In the genomic region with DNA sequence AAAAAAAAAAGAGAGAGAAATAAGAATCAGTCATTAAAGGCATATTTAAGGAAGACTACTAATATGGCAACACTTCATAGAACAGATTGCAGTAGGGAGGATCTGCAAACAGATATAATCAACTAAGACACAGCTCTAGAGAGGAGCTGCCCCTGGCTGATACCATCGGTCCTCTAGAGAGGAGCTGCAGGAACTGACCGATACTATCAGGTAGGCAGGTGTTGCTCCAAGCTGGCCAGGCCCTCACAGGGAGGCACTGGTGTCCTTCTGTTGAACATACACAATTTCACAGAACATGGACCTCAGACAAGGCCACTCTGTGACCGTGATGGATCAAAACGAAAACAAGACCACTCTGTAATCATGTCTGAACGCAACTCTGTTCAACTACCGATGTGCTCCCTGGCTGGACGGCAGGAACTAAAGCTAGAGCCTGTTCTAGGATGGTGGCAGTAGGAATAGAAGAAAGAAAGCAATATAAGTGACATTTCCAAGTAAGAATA, we compare ENCODE assay signal across 28 cellular contexts.
"Had no signal": no experiment of that assay in that cellular context is flagged by ENCODE, and none has a peak within 500 bp of the region (broad histone marks: within the 10 kb centered on the region; RNA-seq: fewer than 3 reads in every experiment).

No MANE protein-coding gene starts in this region.

- H3K9ac ChIP-seq: parathyroid adenoma had no signal

- H3K4me1 ChIP-seq: breast epithelium, colonic mucosa, foreskin keratinocyte, parathyroid adenoma, psoas muscle, thyroid gland had no signal

- H3K27me3 ChIP-seq: breast epithelium, colonic mucosa, dorsolateral prefrontal cortex, esophagus muscularis mucosa, foreskin keratinocyte, heart right ventricle, sigmoid colon, stomach, thyroid gland had no signal

- H3K4me1 Mint-ChIP-seq: activated CD8-positive, alpha-beta memory T cell treated with anti-CD3 and anti-CD28 coated beads, Interleukin-2, amount 10 ng/mL, durations not matched to agents 7 days and 5 days had no signal

- H3K9me3 Mint-ChIP-seq: activated naive CD4-positive, alpha-beta T cell treated with anti-CD3 and anti-CD28 coated beads, Interleukin-2, amount 50 U/mL, for 24 hours; activated naive CD8-positive, alpha-beta T cell treated with anti-CD3 and anti-CD28 coated beads, Interleukin-2, amount 50 U/mL, for 24 hours; activated T-helper 2 cell treated with anti-CD3 and anti-CD28 coated beads, Interferon-gamma antibody, Interleukin-2, Interleukin-4, amounts not matched to agents 10 μg/mL and 5 μg/mL and 100 μg/mL, durations not matched to agents 14 hours and 24 hours and 36 hours; naive thymus-derived CD8-positive, alpha-beta T cell; neural crest cell; stimulated activated naive B cell treated with anti-CD40 and anti-IgM and Interleukin-4, amounts not matched to agents 10 μg/mL and 1 μg/mL and 100 μg/mL, for 72 hours; T-helper 1 cell treated with Interleukin-12 subunit alpha and Interleukin-12 subunit beta and Interleukin-4 antibody, amounts not matched to agents 30 μg/mL and 1 μg/mL, for 36 hours had no signal

- H3K9me3 ChIP-seq: breast epithelium, colonic mucosa, esophagus muscularis mucosa, heart right ventricle, psoas muscle, sigmoid colon, stomach, thyroid gland had no signal

- H3K4me3 ChIP-seq: breast epithelium, colonic mucosa, psoas muscle, sigmoid colon, stomach, thyroid gland had no signal

- H2AFZ ChIP-seq: parathyroid adenoma had no signal

- H3K27me3 Mint-ChIP-seq: activated CD8-positive, alpha-beta memory T cell treated with anti-CD3 and anti-CD28 coated beads, Interleukin-2, amount 10 ng/mL, durations not matched to agents 7 days and 5 days; activated naive CD4-positive, alpha-beta T cell treated with anti-CD3 and anti-CD28 coated beads, Interleukin-2, amount 50 U/mL, for 24 hours; activated naive CD8-positive, alpha-beta T cell treated with anti-CD3 and anti-CD28 coated beads, Interleukin-2, amount 50 U/mL, for 24 hours; naive thymus-derived CD8-positive, alpha-beta T cell; stimulated activated naive B cell treated with anti-CD40 and anti-IgM and Interleukin-4, amounts not matched to agents 10 μg/mL and 1 μg/mL and 100 μg/mL, for 72 hours had no signal

- ATAC-seq: activated CD8-positive, alpha-beta T cell treated with anti-CD3 and anti-CD28 coated beads, Interleukin-2, amount 10 ng/mL, durations not matched to agents 7 days and 5 days; activated naive CD8-positive, alpha-beta T cell treated with anti-CD3 and anti-CD28 coated beads, Interleukin-2, amount 50 U/mL, for 24 hours; naive thymus-derived CD8-positive, alpha-beta T cell; stimulated activated naive B cell treated with anti-CD40 and anti-IgM and Interleukin-4, amounts not matched to agents 10 μg/mL and 1 μg/mL and 100 μg/mL, for 72 hours had no signal

- H3K27ac ChIP-seq: breast epithelium, colonic mucosa, foreskin keratinocyte, heart right ventricle, parathyroid adenoma, psoas muscle, thyroid gland had no signal

- H3K79me2 ChIP-seq: parathyroid adenoma had no signal

- H3K4me3 Mint-ChIP-seq: activated CD8-positive, alpha-beta memory T cell treated with anti-CD3 and anti-CD28 coated beads, Interleukin-2, amount 10 ng/mL, durations not matched to agents 7 days and 5 days; activated CD8-positive, alpha-beta T cell treated with anti-CD3 and anti-CD28 coated beads, Interleukin-2, amount 10 ng/mL, durations not matched to agents 7 days and 5 days; activated naive CD4-positive, alpha-beta T cell treated with anti-CD3 and anti-CD28 coated beads, Interleukin-2, amount 50 U/mL, for 24 hours; activated naive CD8-positive, alpha-beta T cell treated with anti-CD3 and anti-CD28 coated beads, Interleukin-2, amount 50 U/mL, for 24 hours; naive thymus-derived CD8-positive, alpha-beta T cell; neural crest cell; stimulated activated naive B cell treated with anti-CD40 and anti-IgM and Interleukin-4, amounts not matched to agents 10 μg/mL and 1 μg/mL and 100 μg/mL, for 72 hours; T-helper 1 cell treated with Interleukin-12 subunit alpha and Interleukin-12 subunit beta and Interleukin-4 antibody, amounts not matched to agents 30 μg/mL and 1 μg/mL, for 36 hours had no signal

- DNase-seq: activated CD8-positive, alpha-beta memory T cell treated with anti-CD3 and anti-CD28 coated beads, Interleukin-2, amount 10 ng/mL, durations not matched to agents 7 days and 5 days; activated CD8-positive, alpha-beta T cell treated with anti-CD3 and anti-CD28 coated beads, Interleukin-2, amount 10 ng/mL, durations not matched to agents 7 days and 5 days; activated naive CD8-positive, alpha-beta T cell treated with anti-CD3 and anti-CD28 coated beads, Interleukin-2, amount 50 U/mL, for 24 hours; activated T-cell treated with anti-CD3 and anti-CD28 coated beads, Interleukin-2, amount 50 U/mL, for 48 hours; amygdala; central memory CD4-positive, alpha-beta T cell; colonic mucosa; foreskin keratinocyte; heart right ventricle; naive thymus-derived CD8-positive, alpha-beta T cell; occipital lobe; psoas muscle; sigmoid colon; stimulated activated CD4-positive, alpha-beta T cell treated with anti-CD3 and anti-CD28 coated beads, Interleukin-4, amount 100 ng/mL, for 4 hours; stimulated activated CD8-positive, alpha-beta memory T cell treated with anti-CD3 and anti-CD28 coated beads, Interleukin-4, amount 100 ng/mL, for 48 hours; stimulated activated naive B cell treated with anti-CD40 and anti-IgM and Interleukin-4, amounts not matched to agents 10 μg/mL and 1 μg/mL and 100 μg/mL, for 72 hours; stomach; SW 1271; T1000; thyroid gland had no signal

- H3K36me3 ChIP-seq: breast epithelium, colonic mucosa, esophagus muscularis mucosa, heart right ventricle, sigmoid colon, stomach, thyroid gland had no signal

- H3K27ac Mint-ChIP-seq: activated CD8-positive, alpha-beta memory T cell treated with anti-CD3 and anti-CD28 coated beads, Interleukin-2, amount 10 ng/mL, durations not matched to agents 7 days and 5 days; activated CD8-positive, alpha-beta T cell treated with anti-CD3 and anti-CD28 coated beads, Interleukin-2, amount 10 ng/mL, durations not matched to agents 7 days and 5 days; activated naive CD4-positive, alpha-beta T cell treated with anti-CD3 and anti-CD28 coated beads, Interleukin-2, amount 50 U/mL, for 24 hours; activated naive CD8-positive, alpha-beta T cell treated with anti-CD3 and anti-CD28 coated beads, Interleukin-2, amount 50 U/mL, for 24 hours; activated T-helper 2 cell treated with anti-CD3 and anti-CD28 coated beads, Interferon-gamma antibody, Interleukin-2, Interleukin-4, amounts not matched to agents 10 μg/mL and 5 μg/mL and 100 μg/mL, durations not matched to agents 14 hours and 24 hours and 36 hours; T-helper 1 cell treated with Interleukin-12 subunit alpha and Interleukin-12 subunit beta and Interleukin-4 antibody, amounts not matched to agents 30 μg/mL and 1 μg/mL, for 36 hours had no signal
